In genomic region chr17:47905221-47905733, GRCh38 we compare ENCODE assay signal across 11 cellular contexts. TPM values are rescaled to one million over a fixed set of nuclear protein-coding genes. Genes with fewer than 3 reads are reported as not detected.
DNase-seq lines count a peak whose midpoint lies in the region; ATAC-seq and TF ChIP-seq lines count a peak whose summit lies in the region.
"Had no signal": no experiment of that assay in that cellular context is flagged by ENCODE, and none has a peak within 500 bp of the region (broad histone marks: within the 10 kb centered on the region; RNA-seq: fewer than 3 reads in every experiment).

No MANE protein-coding gene starts in this region.

- H3K36me3 ChIP-seq in right atrium auricular region: no peaks in the 10 kb centered on the region

- no TSS peak for BruUV-seq in Calu3 (replicated peaks; lab: Mats Ljungman, UMichigan)

- H3K4me1 Mint-ChIP-seq in Calu3 (ENCODE audit: low read depth, unreplicated experiment): no peaks in the 10 kb centered on the region

- no peaks in the 10 kb centered on the region for H3K27me3 Mint-ChIP-seq in Calu3 (ENCODE audit: unreplicated experiment)

- DNase-seq in G401 (ENCODE audit: low spot score) (peak; percentile 98), T47D (ENCODE audit: low read depth in 1 of 2, low spot score in 1 of 2) (peak; percentile 77 to 97), right atrium auricular region (ENCODE audit: low spot score) (peak; percentile 84), renal cortical epithelial cell (ENCODE audit: low read depth) (peak; percentile 87), NCI-H526 (lab: John Stamatoyannopoulos, UW) (no peak), Calu3 (no peak)
- DNase-seq in activated naive CD4-positive, alpha-beta T cell treated with Interleukin-2 at 50 U/mL for 16 hours: no peak
- DNase-seq: GF-D8, SIG-M5 had no signal

- peak overlapping the region in 1 of 2 donors; percentile 8 for H3K4me3 ChIP-seq in right atrium auricular region

- no peaks in the 10 kb centered on the region for H3K9me3 Mint-ChIP-seq in Calu3 (ENCODE audit: low read depth, unreplicated experiment)

- intact Hi-C loops in Calu3 (cut with micrococcal nuclease; ENCODE audit: unreplicated experiment): no loop called here

- no peak for TF ChIP-seq CTCF in right atrium auricular region (IDR thresholded peaks at IDR 0.05)
- no peak for TF ChIP-seq CTCF in Calu3 (IDR thresholded peaks at IDR 0.05; ENCODE audit: unreplicated experiment)

- H3K27me3 ChIP-seq in right atrium auricular region: no peaks in the 10 kb centered on the region
- H3K27me3 ChIP-seq: foreskin keratinocyte had no signal

- peak overlapping the region; percentile 89 to 96 for H3K27ac ChIP-seq in right atrium auricular region
- H3K27ac ChIP-seq: foreskin keratinocyte had no signal

- TF ChIP-seq POLR2A in GM18505 (IDR thresholded peaks at IDR 0.05; ENCODE audit: borderline replicate concordance, extremely low read depth, insufficient read depth, insufficient read length): no peak

- peaks cover 18% of the 10 kb centered on the region for H3K36me3 Mint-ChIP-seq in Calu3 (ENCODE audit: insufficient read depth, unreplicated experiment)

- CTCF ChIA-PET in Calu3 (lab: Charles Lee): interaction anchor here (1.0 kb wide), 1 partner anchor 10 kb away, joined by 4 read pairs; the partner anchor contains the start of gene SP2

- no peak overlapping the region for H3K4me3 Mint-ChIP-seq in Calu3 (ENCODE audit: low read depth, unreplicated experiment)

- in situ Hi-C loops in G401 (cut with HindIII; ENCODE audit: low sequenced_read_pairs): no loop called here
- in situ Hi-C loops in T47D (cut with HindIII; ENCODE audit: low pct_unique_long_range_greater_than_20kb, low sequenced_read_pairs): no loop called here

- H3K9me3 ChIP-seq in right atrium auricular region: no peaks in the 10 kb centered on the region

- no peak for ATAC-seq in GM18505 (IDR thresholded peaks at IDR 0.05; ENCODE audit: unreplicated experiment)
- ATAC-seq: foreskin keratinocyte had no signal

- peaks cover 0 to 95% of the 10 kb centered on the region in 2 donors for H3K4me1 ChIP-seq in right atrium auricular region
- H3K4me1 ChIP-seq: foreskin keratinocyte had no signal

- H3K27ac Mint-ChIP-seq in Calu3 (ENCODE audit: unreplicated experiment): no peak overlapping the region

RNA-seq across cellular contexts. Expression of gene SP2, which starts 9.2 kb away (rescaled TPM):
- 0.68 and 0.71 TPM in 2 replicates for total RNA-seq in G401 (2014; rRNA removed; shearing (Covaris generic))
- 10 to 100 TPM; 11.7 to 12.8 TPM for total RNA-seq in right atrium auricular region
- 0.35 and 3.1 TPM in 2 replicates for total RNA-seq in renal cortical epithelial cell
- 21.5 and 22.4 TPM in 2 replicates for total RNA-seq in Calu3 (2022)

RNA-seq across cellular contexts. Expression of gene PNPO, which starts 36.1 kb away (rescaled TPM):
- total RNA-seq in G401 (2014; rRNA removed; shearing (Covaris generic)): 50.2 and 90.7 TPM in 2 replicates
- total RNA-seq in right atrium auricular region (10 to 100 TPM; 28.4 to 35.4 TPM), renal cortical epithelial cell (76.7 and 77.6 TPM in 2 replicates), Calu3 (2022) (88.0 and 98.5 TPM in 2 replicates)

RNA-seq across cellular contexts. Expression of gene PRR15L, which starts 52.4 kb away (rescaled TPM):
- not detected in 2 replicates for total RNA-seq in G401 (2014; rRNA removed; shearing (Covaris generic))
- total RNA-seq in right atrium auricular region: 1 to 10 TPM; 1.2 to 6.5 TPM
- 0.85 and 6.9 TPM in 2 replicates for total RNA-seq in renal cortical epithelial cell
- total RNA-seq in Calu3 (2022): 30.2 and 49.1 TPM in 2 replicates
- total RNA-seq: foreskin keratinocyte had no signal

RNA-seq across cellular contexts. Expression of gene SP6, which starts 54.3 kb away (rescaled TPM):
- 6.7 and 8.5 TPM in 2 replicates for total RNA-seq in G401 (2014; rRNA removed; shearing (Covaris generic))
- total RNA-seq in right atrium auricular region: 1 to 10 TPM in 1 of 2 donors, not detected in 1; 2.7 TPM
- 0.87 and 1.2 TPM in 2 replicates for total RNA-seq in renal cortical epithelial cell
- 1.1 and 1.2 TPM in 2 replicates for total RNA-seq in Calu3 (2022)

Comparison
In these comparisons a context has a peak if more than half of its experiments do, and no peak if none do; other contexts are left out.
1. DNase-seq: peak in G401 (single experiment), T47D (2 of 2), right atrium auricular region (single experiment) and renal cortical epithelial cell (single experiment); none in activated naive CD4-positive, alpha-beta T cell treated with Interleukin-2 at 50 U/mL for 16 hours (single experiment), NCI-H526 (0 of 2) and Calu3 (single experiment).